ENCODE assay signal across 1 cellular context in the genomic region with DNA sequence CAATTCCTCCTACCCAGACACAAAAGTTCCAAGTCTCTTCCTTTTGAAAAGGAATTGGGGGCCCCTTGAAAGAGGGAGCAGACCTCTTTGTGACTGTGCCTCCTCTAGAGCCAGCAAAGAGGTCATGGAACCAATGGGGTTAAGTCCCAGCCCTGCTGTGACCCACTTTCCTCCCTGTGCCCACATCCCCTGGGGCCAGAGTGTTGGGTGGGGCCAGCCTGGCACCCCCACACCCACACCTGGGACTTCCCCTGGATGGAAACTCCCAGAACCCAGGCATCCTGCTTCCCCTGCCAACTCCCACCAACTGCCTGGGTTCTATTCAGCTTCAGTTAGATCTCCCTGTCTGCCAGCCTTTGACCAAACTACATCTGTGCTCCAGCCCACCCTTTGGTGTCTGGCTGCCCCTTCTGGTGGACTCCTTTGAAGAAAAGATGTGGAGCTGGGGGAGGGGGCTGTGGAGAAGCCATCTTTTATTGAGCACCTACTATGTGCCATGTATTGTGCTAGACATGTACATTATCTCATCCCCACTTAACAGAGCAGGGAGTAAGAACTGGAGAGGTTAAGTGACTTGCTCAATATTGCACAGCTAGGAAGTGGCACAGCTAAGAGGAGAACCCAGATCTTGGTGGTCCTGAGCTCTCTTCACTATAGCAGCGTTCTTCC.
A peak's percentile ranks its signal among the peaks of the same experiment; 100 is the strongest.
TF ChIP-seq lines count a peak whose summit lies in the region.

No MANE protein-coding gene starts in this region.

TF ChIP-seq in K562, 482 proteins besides CTCF, POLR2A, EP300 and RAD21:
- TF ChIP-seq, protein P1, sequence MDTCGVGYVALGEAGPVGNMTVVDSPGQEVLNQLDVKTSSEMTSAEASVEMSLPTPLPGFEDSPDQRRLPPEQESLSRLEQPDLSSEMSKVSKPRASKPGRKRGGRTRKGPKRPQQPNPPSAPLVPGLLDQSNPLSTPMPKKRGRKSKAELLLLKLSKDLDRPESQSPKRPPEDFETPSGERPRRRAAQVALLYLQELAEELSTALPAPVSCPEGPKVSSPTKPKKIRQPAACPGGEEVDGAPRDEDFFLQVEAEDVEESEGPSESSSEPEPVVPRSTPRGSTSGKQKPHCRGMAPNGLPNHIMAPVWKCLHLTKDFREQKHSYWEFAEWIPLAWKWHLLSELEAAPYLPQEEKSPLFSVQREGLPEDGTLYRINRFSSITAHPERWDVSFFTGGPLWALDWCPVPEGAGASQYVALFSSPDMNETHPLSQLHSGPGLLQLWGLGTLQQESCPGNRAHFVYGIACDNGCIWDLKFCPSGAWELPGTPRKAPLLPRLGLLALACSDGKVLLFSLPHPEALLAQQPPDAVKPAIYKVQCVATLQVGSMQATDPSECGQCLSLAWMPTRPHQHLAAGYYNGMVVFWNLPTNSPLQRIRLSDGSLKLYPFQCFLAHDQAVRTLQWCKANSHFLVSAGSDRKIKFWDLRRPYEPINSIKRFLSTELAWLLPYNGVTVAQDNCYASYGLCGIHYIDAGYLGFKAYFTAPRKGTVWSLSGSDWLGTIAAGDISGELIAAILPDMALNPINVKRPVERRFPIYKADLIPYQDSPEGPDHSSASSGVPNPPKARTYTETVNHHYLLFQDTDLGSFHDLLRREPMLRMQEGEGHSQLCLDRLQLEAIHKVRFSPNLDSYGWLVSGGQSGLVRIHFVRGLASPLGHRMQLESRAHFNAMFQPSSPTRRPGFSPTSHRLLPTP (IDR thresholded peaks at IDR 0.05; ENCODE audit: borderline replicate concordance, extremely low read depth, insufficient read length) = no peak
- TF ChIP-seq ZNF561 (CRISPR knock-in tag; conservative IDR thresholded peaks at IDR 0.05) (no peak), ZNF217 (CRISPR knock-in tag; IDR thresholded peaks at IDR 0.05) (no peak), FOS (IDR thresholded peaks at IDR 0.05; ENCODE audit: extremely low read depth, insufficient read length) (no peak), ZKSCAN1 (IDR thresholded peaks at IDR 0.05; ENCODE audit: low read depth, low read length) (peak; percentile 88), BRCA1 (IDR thresholded peaks at IDR 0.05) (no peak), BRCA1 (CRISPR knock-in tag; IDR thresholded peaks at IDR 0.05) (no peak)
- TF ChIP-seq, protein P2, sequence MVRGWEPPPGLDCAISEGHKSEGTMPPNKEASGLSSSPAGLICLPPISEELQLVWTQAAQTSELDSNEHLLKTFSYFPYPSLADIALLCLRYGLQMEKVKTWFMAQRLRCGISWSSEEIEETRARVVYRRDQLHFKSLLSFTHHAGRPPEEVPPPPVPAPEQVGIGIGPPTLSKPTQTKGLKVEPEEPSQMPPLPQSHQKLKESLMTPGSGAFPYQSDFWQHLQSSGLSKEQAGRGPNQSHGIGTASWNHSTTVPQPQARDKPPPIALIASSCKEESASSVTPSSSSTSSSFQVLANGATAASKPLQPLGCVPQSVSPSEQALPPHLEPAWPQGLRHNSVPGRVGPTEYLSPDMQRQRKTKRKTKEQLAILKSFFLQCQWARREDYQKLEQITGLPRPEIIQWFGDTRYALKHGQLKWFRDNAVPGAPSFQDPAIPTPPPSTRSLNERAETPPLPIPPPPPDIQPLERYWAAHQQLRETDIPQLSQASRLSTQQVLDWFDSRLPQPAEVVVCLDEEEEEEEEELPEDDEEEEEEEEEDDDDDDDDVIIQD (CRISPR knock-in tag; IDR thresholded peaks at IDR 0.05) = no peak
- TF ChIP-seq, protein P3, sequence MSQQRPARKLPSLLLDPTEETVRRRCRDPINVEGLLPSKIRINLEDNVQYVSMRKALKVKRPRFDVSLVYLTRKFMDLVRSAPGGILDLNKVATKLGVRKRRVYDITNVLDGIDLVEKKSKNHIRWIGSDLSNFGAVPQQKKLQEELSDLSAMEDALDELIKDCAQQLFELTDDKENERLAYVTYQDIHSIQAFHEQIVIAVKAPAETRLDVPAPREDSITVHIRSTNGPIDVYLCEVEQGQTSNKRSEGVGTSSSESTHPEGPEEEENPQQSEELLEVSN (IDR thresholded peaks at IDR 0.05; ENCODE audit: borderline replicate concordance in 1 of 2, extremely low read depth in 1 of 2, insufficient read depth in 1 of 2, insufficient read length in 1 of 2, low read depth in 1 of 2, low read length in 1 of 2, poor library complexity in 1 of 2, severe bottlenecking in 1 of 2) = no peak
